8 cellular contexts compared by ENCODE assay signal in genomic region chr2:74147729-74148456, GRCh38. TPM values are rescaled to one million over a fixed set of nuclear protein-coding genes. Genes with fewer than 3 reads are reported as not detected.
DNase-seq lines count a peak whose midpoint lies in the region; ATAC-seq lines count a peak whose summit lies in the region.

BOLA3 (minus strand) TSS chr2:74147912; CDS start chr2:74147874, 38 bp downstream.

- peak within 1 kb of the TSS; percentile 75 for H3K4me3 ChIP-seq in CD4-positive, CD25-positive, alpha-beta regulatory T cell (ENCODE audit: low read depth, low read length)

- H3K27me3 Mint-ChIP-seq in CD4-positive, CD25-positive, alpha-beta regulatory T cell: no peaks in the 10 kb centered on the region
- H3K27me3 Mint-ChIP-seq in activated CD4-positive, alpha-beta memory T cell treated with anti-CD3 and anti-CD28 coated beads, Interleukin-2, amount 10 ng/mL, durations not matched to agents 7 days and 5 days: no peaks in the 10 kb centered on the region
- H3K27me3 Mint-ChIP-seq in memory B cell: no peaks in the 10 kb centered on the region

- H3K9me3 Mint-ChIP-seq in CD4-positive, CD25-positive, alpha-beta regulatory T cell: no peaks in the 10 kb centered on the region
- no peaks in the 10 kb centered on the region for H3K9me3 Mint-ChIP-seq in activated CD4-positive, alpha-beta memory T cell treated with anti-CD3 and anti-CD28 coated beads, Interleukin-2, amount 10 ng/mL, durations not matched to agents 7 days and 5 days
- H3K9me3 Mint-ChIP-seq in memory B cell: no peaks in the 10 kb centered on the region

- peak; percentile 73 to 86 (median 74) for DNase-seq in CD4-positive, CD25-positive, alpha-beta regulatory T cell
- DNase-seq in NCI-H748 (lab: John Stamatoyannopoulos, UW; ENCODE audit: unreplicated experiment): peak; percentile 84
- DNase-seq in activated CD4-positive, alpha-beta memory T cell treated with anti-CD3 and anti-CD28 coated beads, Interleukin-2, amount 10 ng/mL, durations not matched to agents 7 days and 5 days: peak; percentile 88
- peak; percentile 66 for DNase-seq in effector CD8-positive, alpha-beta T cell (lab: John Stamatoyannopoulos, UW)
- DNase-seq in memory B cell (ENCODE audit: low spot score in 2 of 2): peak; percentile 79 to 88
- DNase-seq in stimulated activated CD8-positive, alpha-beta memory T cell treated with anti-CD3 and anti-CD28 coated beads, Interleukin-12 subunit alpha, Interleukin-12 subunit beta, amount 100 ng/mL, for 24 hours (ENCODE audit: extremely low read depth): peak; percentile 74

- no peaks in the 10 kb centered on the region for H3K27me3 ChIP-seq in CD4-positive, CD25-positive, alpha-beta regulatory T cell (ENCODE audit: control insufficient read depth, insufficient read depth, low read length)

- H3K27ac ChIP-seq in CD4-positive, CD25-positive, alpha-beta regulatory T cell (ENCODE audit: insufficient read depth, low read length, poor library complexity, severe bottlenecking): peak within 1 kb of the TSS; percentile 62

- peaks cover 12% of the 10 kb centered on the region for H3K36me3 ChIP-seq in CD4-positive, CD25-positive, alpha-beta regulatory T cell (ENCODE audit: control insufficient read depth, insufficient read depth, low read length)

- CTCF ChIA-PET in activated CD4-positive, alpha-beta memory T cell treated with anti-CD3 and anti-CD28 coated beads, Interleukin-2, amount 10 ng/mL, durations not matched to agents 7 days and 5 days (lab: Charles Lee): interaction anchor here (0.5 to 6.7 kb wide), 35 partner anchors 8 to 411 kb away, joined by 3 to 127 read pairs (median 4); partner anchors contain the start of genes MOB1A, MTHFD2, STAMBP and TPRKB

- peak; percentile 91 to 93 for ATAC-seq in CD4-positive, CD25-positive, alpha-beta regulatory T cell (ENCODE audit: low read depth in 2 of 2)
- ATAC-seq in GM19324 (IDR thresholded peaks at IDR 0.05; ENCODE audit: low FRiP score, unreplicated experiment) (peak; percentile 92), HG03469 (IDR thresholded peaks at IDR 0.05; ENCODE audit: unreplicated experiment) (peak; percentile 60), memory B cell (ENCODE audit: low read depth) (peak; percentile 91)

- POLR2A ChIA-PET in activated CD4-positive, alpha-beta memory T cell treated with anti-CD3 and anti-CD28 coated beads, Interleukin-2, amount 10 ng/mL, durations not matched to agents 7 days and 5 days (lab: Charles Lee): interaction anchor here (0.5 to 7.4 kb wide), 18 partner anchors 14 to 324 kb away, joined by 3 to 47 read pairs (median 6); partner anchors contain the start of genes MOB1A, MTHFD2 and STAMBP

- peaks cover under 1% of the 10 kb centered on the region for H3K36me3 Mint-ChIP-seq in CD4-positive, CD25-positive, alpha-beta regulatory T cell
- H3K36me3 Mint-ChIP-seq in activated CD4-positive, alpha-beta memory T cell treated with anti-CD3 and anti-CD28 coated beads, Interleukin-2, amount 10 ng/mL, durations not matched to agents 7 days and 5 days (ENCODE audit: low read depth): peaks cover 18% of the 10 kb centered on the region
- peaks cover 3% of the 10 kb centered on the region for H3K36me3 Mint-ChIP-seq in memory B cell

- H3K27ac Mint-ChIP-seq in CD4-positive, CD25-positive, alpha-beta regulatory T cell: no peak within 1 kb of the TSS
- H3K27ac Mint-ChIP-seq in activated CD4-positive, alpha-beta memory T cell treated with anti-CD3 and anti-CD28 coated beads, Interleukin-2, amount 10 ng/mL, durations not matched to agents 7 days and 5 days: no peak within 1 kb of the TSS
- H3K27ac Mint-ChIP-seq in memory B cell: no peak within 1 kb of the TSS

- H3K9me3 ChIP-seq in CD4-positive, CD25-positive, alpha-beta regulatory T cell (ENCODE audit: control insufficient read depth in 2 of 2, low read length in 2 of 2): no peaks in the 10 kb centered on the region

- H3K4me1 Mint-ChIP-seq in CD4-positive, CD25-positive, alpha-beta regulatory T cell: peaks cover 0 to 4% (median 2%) of the 10 kb centered on the region in 4 donors
- H3K4me1 Mint-ChIP-seq in activated CD4-positive, alpha-beta memory T cell treated with anti-CD3 and anti-CD28 coated beads, Interleukin-2, amount 10 ng/mL, durations not matched to agents 7 days and 5 days: peaks cover 12% of the 10 kb centered on the region
- H3K4me1 Mint-ChIP-seq in memory B cell: peaks cover 6% of the 10 kb centered on the region

- H3K4me3 Mint-ChIP-seq in CD4-positive, CD25-positive, alpha-beta regulatory T cell: no peak within 1 kb of the TSS
- no peak within 1 kb of the TSS for H3K4me3 Mint-ChIP-seq in activated CD4-positive, alpha-beta memory T cell treated with anti-CD3 and anti-CD28 coated beads, Interleukin-2, amount 10 ng/mL, durations not matched to agents 7 days and 5 days
- H3K4me3 Mint-ChIP-seq in memory B cell: no peak within 1 kb of the TSS

- H3K4me1 ChIP-seq in CD4-positive, CD25-positive, alpha-beta regulatory T cell (ENCODE audit: control insufficient read depth, insufficient read depth, low read length, poor library complexity, severe bottlenecking): peaks cover 19% of the 10 kb centered on the region

RNA-seq across cellular contexts. Expression of gene BOLA3, which starts in this region (rescaled TPM):
- 12.1 TPM for total RNA-seq in CD4-positive, CD25-positive, alpha-beta regulatory T cell
- 10 to 100 TPM; 60.4 to 76.4 (median 67.3) TPM for polyA plus RNA-seq in CD4-positive, CD25-positive, alpha-beta regulatory T cell
- total RNA-seq in activated CD4-positive, alpha-beta memory T cell treated with anti-CD3 and anti-CD28 coated beads, Interleukin-2, amount 10 ng/mL, durations not matched to agents 7 days and 5 days: 10 to 100 TPM; 46.5 to 55.4 TPM

Comparison
In these comparisons a context has a peak if more than half of its experiments do, and no peak if none do; other contexts are left out.
1. Peak in every context shown above with its lines: DNase-seq, ATAC-seq, H3K4me3 ChIP-seq and H3K27ac ChIP-seq.